9 cellular contexts compared by ENCODE assay signal in the genomic region with DNA sequence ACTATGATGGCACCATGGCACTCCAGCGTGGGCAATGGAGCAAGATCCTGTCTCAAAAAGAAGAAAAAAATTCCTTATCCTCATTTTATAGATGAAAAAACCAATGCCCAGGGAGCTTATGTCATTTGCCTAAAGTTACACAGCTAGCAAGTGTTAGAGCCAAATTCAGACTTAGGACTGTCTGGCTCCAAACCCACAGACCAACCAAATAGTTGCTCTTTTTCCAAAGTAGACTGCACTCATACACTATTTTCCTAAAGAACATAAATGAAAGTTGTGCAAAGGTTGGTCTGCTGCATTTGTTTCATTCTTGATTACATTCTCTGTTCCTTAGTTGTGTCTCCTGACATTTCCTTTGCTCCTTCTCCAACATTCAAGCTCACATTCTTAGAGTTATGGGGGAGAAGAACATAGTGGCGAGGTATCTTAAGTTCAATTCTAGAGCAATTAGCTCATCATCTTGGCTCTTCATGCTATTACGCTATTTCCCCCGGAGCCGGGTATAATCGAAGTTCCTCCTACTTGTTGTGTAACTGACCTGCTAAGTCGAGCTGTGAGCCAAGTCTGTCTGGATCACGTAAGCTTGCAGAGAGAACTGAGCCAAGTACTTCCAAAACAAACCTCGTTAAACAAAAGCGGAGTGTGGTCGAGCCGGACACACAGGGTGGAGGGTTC.
DNase-seq lines count a peak whose midpoint lies in the region; ATAC-seq and TF ChIP-seq lines count a peak whose summit lies in the region.
"Had no signal": no experiment of that assay in that cellular context is flagged by ENCODE, and none has a peak within 500 bp of the region (broad histone marks: within the 10 kb centered on the region; RNA-seq: fewer than 3 reads in every experiment).

No MANE protein-coding gene starts in this region.

- no peak overlapping the region for H3K27ac Mint-ChIP-seq in endodermal cell

- H2AK9ac ChIP-seq in IMR-90 (replicated peaks; ENCODE audit: low read depth, low read length, poor library complexity): no peak overlapping the region

- H2AK5ac ChIP-seq in IMR-90 (ENCODE audit: low read depth, low read length): 0 out of 2 replicates have a peak overlapping the region, but pooled peaks have one; percentile 70

- H3K4me3 ChIP-seq in IMR-90 (ENCODE audit: insufficient read depth, low read depth, low read length): peak overlapping the region; percentile 21; the same call in 1 of the 2 replicates
- no peak overlapping the region for H3K4me3 ChIP-seq in astrocyte of the spinal cord (ENCODE audit: low read depth, low read length)
- H3K4me3 ChIP-seq in testis: no peak overlapping the region
- H3K4me3 ChIP-seq in WERI-Rb-1 (ENCODE audit: low read depth, low read length): no peak overlapping the region
- no peak overlapping the region for H3K4me3 ChIP-seq in endodermal cell (ENCODE audit: low read length)

- no peaks in the 10 kb centered on the region for H3K9me3 Mint-ChIP-seq in endodermal cell

- no peak for TF ChIP-seq RAD21 in IMR-90 (IDR thresholded peaks at IDR 0.05; ENCODE audit: low read length)

- TF ChIP-seq POLR2A in IMR-90 (IDR thresholded peaks at IDR 0.05; ENCODE audit: low read depth, low read length) (no peak), testis (IDR thresholded peaks at IDR 0.05) (no peak)

- peak; percentile 98 for DNase-seq in IMR-90
- peak; percentile 87 for DNase-seq in astrocyte of the spinal cord (ENCODE audit: low read depth, low spot score)
- peak; percentile 9 to 52 for DNase-seq in left colon
- peak; percentile 66 for DNase-seq in testis
- DNase-seq in SW480 (ENCODE audit: low spot score): no peak
- no peak for DNase-seq in WERI-Rb-1
- no peak for DNase-seq in endodermal cell
- DNase-seq: activated effector memory CD4-positive, alpha-beta T cell treated with Interleukin-2 at 50 U/mL for 16 hours had no signal

- H4K5ac ChIP-seq in IMR-90 (ENCODE audit: low read depth, low read length): peak overlapping the region; percentile 88

- H2BK5ac ChIP-seq in IMR-90 (ENCODE audit: low read depth, low read length, poor library complexity, severe bottlenecking): peak overlapping the region; percentile 94

- no peak overlapping the region for H3K4me3 Mint-ChIP-seq in endodermal cell

- peak overlapping the region; percentile 23 to 73; a peak in 3 of 4 replicates for H4K8ac ChIP-seq in IMR-90 (ENCODE audit: low read depth in 2 of 2, low read length in 2 of 2)

- H3K79me1 ChIP-seq in IMR-90 (ENCODE audit: low read depth in 1 of 2, low read length in 2 of 2): no peaks in the 10 kb centered on the region

- H3K9me3 ChIP-seq in IMR-90 (ENCODE audit: control insufficient read depth, insufficient read depth, low read length): no peaks in the 10 kb centered on the region
- H3K9me3 ChIP-seq in testis: no peaks in the 10 kb centered on the region
- no peaks in the 10 kb centered on the region for H3K9me3 ChIP-seq in WERI-Rb-1 (ENCODE audit: severe bottlenecking)
- H3K9me3 ChIP-seq in endodermal cell (ENCODE audit: control insufficient read depth, low read length): no peaks in the 10 kb centered on the region

- intact Hi-C loops in IMR-90 (cut with micrococcal nuclease) (loop anchor here (1.0 to 5.0 kb wide), 4 partner anchors 39 to 95 kb away; no protein-coding TSS in a partner anchor), left colon (cut with DNase I, micrococcal nuclease) (no loop called here), testis (cut with DNase I; ENCODE audit: low total_unique reads) (no loop called here)

- CTCF ChIA-PET in IMR-90 (lab: Yijun Ruan, JAX): interaction anchor here (0.6 kb wide), 1 partner anchor 21 kb away, joined by 3 read pairs; no protein-coding TSS in a partner anchor

- H3K23ac ChIP-seq in IMR-90 (ENCODE audit: low read depth, low read length): peak overlapping the region; percentile 10; the same call in 1 of the 2 replicates

- peak overlapping the region; percentile 67 for H2AFZ ChIP-seq in IMR-90 (replicated peaks; ENCODE audit: low read length, poor library complexity)

- peak overlapping the region; percentile 50 for H3K9ac ChIP-seq in IMR-90 (ENCODE audit: low read depth, low read length)
- no peak overlapping the region for H3K9ac ChIP-seq in endodermal cell (ENCODE audit: extremely low read depth, low read length, poor library complexity, severe bottlenecking)

- H3K27me3 ChIP-seq in IMR-90 (ENCODE audit: control insufficient read depth, insufficient read depth, low read length) (no peaks in the 10 kb centered on the region), testis (no peaks in the 10 kb centered on the region), WERI-Rb-1 (ENCODE audit: insufficient read depth, low read depth, severe bottlenecking) (no peaks in the 10 kb centered on the region), endodermal cell (ENCODE audit: control insufficient read depth, insufficient read depth, low read length, poor library complexity, severe bottlenecking) (no peaks in the 10 kb centered on the region)

- peak overlapping the region; percentile 88 for H3K4me2 ChIP-seq in IMR-90 (ENCODE audit: low read depth, low read length)

- peak overlapping the region; percentile 59 for H4K91ac ChIP-seq in IMR-90 (ENCODE audit: insufficient read depth, low read depth, low read length)

- H3K4me1 ChIP-seq in IMR-90 (ENCODE audit: control insufficient read depth, insufficient read depth, low read length) (peaks cover 7% of the 10 kb centered on the region), testis (peaks cover 3% of the 10 kb centered on the region), endodermal cell (ENCODE audit: control insufficient read depth, insufficient read depth, low read length) (peaks cover 3% of the 10 kb centered on the region)

- in situ Hi-C loops in IMR-90 (cut with MboI; ENCODE audit: low sequenced_read_pairs) (no loop called here), astrocyte of the spinal cord (cut with HindIII; ENCODE audit: low sequenced_read_pairs) (no loop called here)

- H2BK20ac ChIP-seq in IMR-90 (ENCODE audit: low read depth, low read length): peak overlapping the region; percentile 72

- no peaks in the 10 kb centered on the region for H3K36me3 ChIP-seq in IMR-90 (ENCODE audit: control insufficient read depth, insufficient read depth, low read length)
- no peaks in the 10 kb centered on the region for H3K36me3 ChIP-seq in testis (ENCODE audit: low read depth, missing control alignments)
- H3K36me3 ChIP-seq in WERI-Rb-1: no peaks in the 10 kb centered on the region
- H3K36me3 ChIP-seq in endodermal cell (ENCODE audit: control insufficient read depth, insufficient read depth, low read length): no peaks in the 10 kb centered on the region

- H2BK15ac ChIP-seq in IMR-90 (ENCODE audit: low read depth, low read length): peak overlapping the region; percentile 93; the same call in 2 of the 3 replicates

- H3K14ac ChIP-seq in IMR-90 (replicated peaks; ENCODE audit: low read depth, low read length): peak overlapping the region; percentile 77

- WGBS in IMR-90 (ENCODE audit: extremely low coverage in 2 of 2, insufficient read length in 1 of 2), 2 experiments: no CpG with 5 or more reads among the region's 12 CpGs
- 61 to 67% methylated on average over 12 of the region's 12 CpGs for WGBS in testis, 2 donors
- WGBS in endodermal cell (ENCODE audit: insufficient coverage in 1 of 2, insufficient read length in 1 of 2), 2 experiments: 95 to 96% methylated on average over 12 of the region's 12 CpGs

- peak overlapping the region; percentile 46; the same call in 1 of the 2 replicates for H3K56ac ChIP-seq in IMR-90 (ENCODE audit: extremely low read depth, insufficient read depth, low read length)

- ATAC-seq in IMR-90 (ENCODE audit: low read depth): peak; percentile 94
- ATAC-seq in left colon: no peak
- no peak for ATAC-seq in GM18519 (IDR thresholded peaks at IDR 0.05; ENCODE audit: low FRiP score, unreplicated experiment)

- no peaks in the 10 kb centered on the region for H3K36me3 Mint-ChIP-seq in endodermal cell (ENCODE audit: low read depth)

- TF ChIP-seq CTCF in IMR-90 (conservative IDR thresholded peaks at IDR 0.05; ENCODE audit: low read depth, low read length) (no peak), astrocyte of the spinal cord (IDR thresholded peaks at IDR 0.05; ENCODE audit: low read depth, low read length) (no peak), testis (IDR thresholded peaks at IDR 0.05) (no peak), WERI-Rb-1 (IDR thresholded peaks at IDR 0.05; ENCODE audit: low read depth, low read length) (no peak), endodermal cell (conservative IDR thresholded peaks at IDR 0.05) (no peak)

- no TSS peak for BruUV-seq in IMR-90 (replicated peaks; lab: Mats Ljungman, UMichigan)

- H3K18ac ChIP-seq in IMR-90 (ENCODE audit: low read depth, low read length): peak overlapping the region; percentile 97

- POLR2A ChIA-PET in IMR-90 (lab: Charles Lee; ENCODE audit: unreplicated experiment): no interaction called here

- H3K4me1 Mint-ChIP-seq in endodermal cell: no peaks in the 10 kb centered on the region

- H4K20me1 ChIP-seq in IMR-90 (ENCODE audit: insufficient read depth, low read length): no peaks in the 10 kb centered on the region

- peak overlapping the region; percentile 90 for H3K27ac ChIP-seq in IMR-90 (ENCODE audit: insufficient read depth, low read length)
- H3K27ac ChIP-seq in testis: no peak overlapping the region
- no peak overlapping the region for H3K27ac ChIP-seq in WERI-Rb-1
- H3K27ac ChIP-seq in endodermal cell (ENCODE audit: low read depth, low read length): no peak overlapping the region

- peaks cover 4% of the 10 kb centered on the region; the same call in 1 of the 2 replicates for H3K9me1 ChIP-seq in IMR-90 (ENCODE audit: insufficient read depth, low read length)

- H3K27me3 Mint-ChIP-seq in endodermal cell (ENCODE audit: insufficient read depth): peaks cover 7% of the 10 kb centered on the region

- H3K4ac ChIP-seq in IMR-90 (ENCODE audit: low read depth, low read length): peak overlapping the region; percentile 77; the same call in 1 of the 2 replicates

- H2BK120ac ChIP-seq in IMR-90 (ENCODE audit: low read depth, low read length): peak overlapping the region; percentile 76

- dilution Hi-C loops in IMR-90 (cut with HindIII; ENCODE audit: low sequenced_read_pairs, unreplicated experiment): no loop called here

TF ChIP-seq in IMR-90, 13 proteins besides CTCF, POLR2A, EP300 and RAD21 (continues in another document):
- peak; percentile 46; the same call in 1 of the 2 replicates for TF ChIP-seq RFX5 (IDR thresholded peaks at IDR 0.05; ENCODE audit: low read depth, low read length)
- no peak for TF ChIP-seq SMC3 (IDR thresholded peaks at IDR 0.05; ENCODE audit: low read depth, low read length)
- peak; percentile 47; the same call in 1 of the 2 replicates for TF ChIP-seq FOS (IDR thresholded peaks at IDR 0.05; ENCODE audit: low read depth, low read length)
- peak; percentile 73; the same call in 1 of the 2 replicates for TF ChIP-seq BHLHE40 (IDR thresholded peaks at IDR 0.05; ENCODE audit: low read depth, low read length)
- TF ChIP-seq CEBPB (IDR thresholded peaks at IDR 0.05; ENCODE audit: low read depth, low read length): peak; percentile 96

Comparison
In these comparisons a context has a peak if more than half of its experiments do, and no peak if none do; other contexts are left out.
1. DNase-seq: peak in IMR-90 (single experiment), astrocyte of the spinal cord (single experiment), left colon (2 of 2) and testis (single experiment); none in SW480 (single experiment), WERI-Rb-1 (single experiment) and endodermal cell (single experiment).